Comparison of ENCODE assay signal across 19 cellular contexts in genomic region chr11:1041936-1042608, GRCh38. TPM values are rescaled to one million over a fixed set of nuclear protein-coding genes. Genes with fewer than 3 reads are reported as not detected.
DNase-seq lines count a peak whose midpoint lies in the region; ATAC-seq and TF ChIP-seq lines count a peak whose summit lies in the region.
"Had no signal": no experiment of that assay in that cellular context is flagged by ENCODE, and none has a peak within 500 bp of the region (broad histone marks: within the 10 kb centered on the region; RNA-seq: fewer than 3 reads in every experiment).

No MANE protein-coding gene starts in this region.

- H3K9me2 ChIP-seq in PC-9 (ENCODE audit: insufficient read depth), result no peaks in the 10 kb centered on the region
- no peaks in the 10 kb centered on the region for H3K9me2 ChIP-seq in Karpas-422 (replicated peaks; ENCODE audit: insufficient read depth, low read length)

- no peaks in the 10 kb centered on the region for H3K36me3 ChIP-seq in PC-9 (ENCODE audit: low read depth)
- H3K36me3 ChIP-seq in osteoblast (ENCODE audit: insufficient read depth, low read length), result no peaks in the 10 kb centered on the region
- H3K36me3 ChIP-seq in Karpas-422 (ENCODE audit: insufficient read depth, low read length), result no peaks in the 10 kb centered on the region

- H2AFZ ChIP-seq in PC-9 (no peak overlapping the region), osteoblast (ENCODE audit: low read length) (no peak overlapping the region), Karpas-422 (ENCODE audit: low read length) (no peak overlapping the region)

- H3K4me3 ChIP-seq in PC-9 (peak overlapping the region; percentile 18; the same call in 1 of the 2 replicates), osteoblast (ENCODE audit: insufficient read depth, low read length) (no peak overlapping the region), Karpas-422 (ENCODE audit: low read length) (no peak overlapping the region)

- intact Hi-C loops in PC-9 (cut with micrococcal nuclease; ENCODE audit: unreplicated experiment), result loop anchor here (5.0 kb wide), 1 partner anchor 130 kb away; the partner anchor contains the start of gene CHID1

- BruUV-seq in PC-9 (replicated peaks; lab: Mats Ljungman, UMichigan), result no TSS peak

- CTCF ChIA-PET in PC-9 (lab: Charles Lee), result interaction anchor here (0.5 kb wide), 1 partner anchor 117 kb away, joined by 4 read pairs; no protein-coding TSS in a partner anchor

- peaks cover 8% of the 10 kb centered on the region for H3K9me3 Mint-ChIP-seq in glutamatergic neuron (ENCODE audit: unreplicated experiment)

- H3K27ac ChIP-seq in PC-9 (peak overlapping the region; percentile 59; the same call in 1 of the 2 replicates), osteoblast (ENCODE audit: low read depth, low read length) (no peak overlapping the region), Karpas-422 (ENCODE audit: low read length) (no peak overlapping the region)

- no peaks in the 10 kb centered on the region for H3K36me3 Mint-ChIP-seq in glutamatergic neuron (ENCODE audit: unreplicated experiment)

- H3K79me2 ChIP-seq in PC-9 (ENCODE audit: low read depth) (no peaks in the 10 kb centered on the region), osteoblast (ENCODE audit: insufficient read depth, low read length) (no peaks in the 10 kb centered on the region), Karpas-422 (ENCODE audit: low read length) (no peaks in the 10 kb centered on the region)

- H3K4me3 Mint-ChIP-seq in glutamatergic neuron (ENCODE audit: unreplicated experiment), result no peak overlapping the region

- TF ChIP-seq CTCF in PC-9 (conservative IDR thresholded peaks at IDR 0.05), result no peak
- no peak for TF ChIP-seq CTCF in glutamatergic neuron (IDR thresholded peaks at IDR 0.05; ENCODE audit: partially characterized antibody, unreplicated experiment)
- no peak for TF ChIP-seq CTCF in osteoblast (IDR thresholded peaks at IDR 0.05; ENCODE audit: extremely low read depth, low read depth, low read length)

- H3F3A ChIP-seq in PC-9 (ENCODE audit: insufficient read depth, low read depth), result no peaks in the 10 kb centered on the region; the same call in 1 of the 2 replicates

- H3K27me3 Mint-ChIP-seq in glutamatergic neuron (ENCODE audit: unreplicated experiment), result peaks cover 10% of the 10 kb centered on the region

- H3K27ac Mint-ChIP-seq in glutamatergic neuron (ENCODE audit: unreplicated experiment), result no peak overlapping the region

- ATAC-seq in GM19455 (IDR thresholded peaks at IDR 0.05; ENCODE audit: unreplicated experiment), result no peak
- ATAC-seq: sciatic nerve had no signal

- peaks cover 3% of the 10 kb centered on the region for H3K4me1 Mint-ChIP-seq in glutamatergic neuron (ENCODE audit: low read depth, unreplicated experiment)

- H3K9me3 ChIP-seq in PC-9 (ENCODE audit: insufficient read depth, low read depth) (no peaks in the 10 kb centered on the region), osteoblast (ENCODE audit: low read depth, low read length) (no peaks in the 10 kb centered on the region), Karpas-422 (ENCODE audit: low read length) (no peaks in the 10 kb centered on the region)

- H3K4me2 ChIP-seq in PC-9 (peak overlapping the region; percentile 66), osteoblast (ENCODE audit: insufficient read depth, low read length) (no peak overlapping the region), Karpas-422 (ENCODE audit: low read depth, low read length, poor library complexity, severe bottlenecking) (no peak overlapping the region)

- POLR2A ChIA-PET in PC-9 (lab: Charles Lee; ENCODE audit: unreplicated experiment), result no interaction called here

- peaks cover 34% of the 10 kb centered on the region for H3K4me1 ChIP-seq in PC-9 (replicated peaks; ENCODE audit: insufficient read depth)
- H3K4me1 ChIP-seq in osteoblast (ENCODE audit: insufficient read depth, low read length), result peaks cover 2% of the 10 kb centered on the region
- H3K4me1 ChIP-seq in Karpas-422 (ENCODE audit: low read length), result no peaks in the 10 kb centered on the region

- H3K9ac ChIP-seq in Karpas-422 (ENCODE audit: low read length), result no peak overlapping the region

- H3K27me3 ChIP-seq in PC-9 (ENCODE audit: insufficient read depth, low read depth) (no peaks in the 10 kb centered on the region), osteoblast (ENCODE audit: insufficient read depth, low read length) (peaks cover 3% of the 10 kb centered on the region), Karpas-422 (ENCODE audit: low read length) (no peaks in the 10 kb centered on the region)

- peak; percentile 12 for DNase-seq in CMK (ENCODE audit: low read depth)
- peak; percentile 49 for DNase-seq in PC-9
- DNase-seq in glutamatergic neuron, result peak; percentile 24
- DNase-seq in osteoblast (ENCODE audit: insufficient read length, low spot score, missing footprints), result peak; percentile 81
- no peak for DNase-seq in DMS114 treated with DMSO at 0.1 percent for 48 hours (lab: John Stamatoyannopoulos, UW; ENCODE audit: unreplicated experiment)
- DNase-seq in superior temporal gyrus (ENCODE audit: extremely low spot score), result no peak
- DNase-seq in Karpas-422, result no peak
- DNase-seq: activated CD4-positive, alpha-beta T cell treated with anti-CD3 and anti-CD28 coated beads for 1 hour; activated effector memory CD4-positive, alpha-beta T cell treated with Interleukin-2 at 50 U/mL for 16 hours; anterior cingulate cortex; cortex of kidney; DMS 273 treated with DMSO at 0.1 percent for 48 hours; NCI-H2029 treated with DMSO at 0.1 percent for 48 hours; stimulated activated CD4-positive, alpha-beta T cell treated with anti-CD3 and anti-CD28 coated beads, Interleukin-2, amount 100 ng/mL, for 48 hours had no signal

- no peaks in the 10 kb centered on the region for H4K20me1 ChIP-seq in PC-9 (ENCODE audit: insufficient read depth)
- no peaks in the 10 kb centered on the region for H4K20me1 ChIP-seq in osteoblast (ENCODE audit: insufficient read depth, low read length)
- 0 out of 2 replicates have a peak, but pooled peaks cover under 1% of the 10 kb centered on the region for H4K20me1 ChIP-seq in Karpas-422 (ENCODE audit: insufficient read depth, low read depth, low read length)

RNA-seq across cellular contexts. Expression of gene MUC6, which starts 5.6 kb away (rescaled TPM):
- total RNA-seq in PC-9 (2021) (0.07 TPM in 1 of 2 replicates, not detected in the other), glutamatergic neuron (ENCODE audit: unreplicated experiment) (not detected), osteoblast (not detected in 2 replicates)
- total RNA-seq in Karpas-422 (2014; rRNA removed; shearing (Covaris generic); ENCODE audit: low replicate concordance), result not detected in 2 replicates
- total RNA-seq: endothelial cell of umbilical vein, H7, sciatic nerve had no signal

RNA-seq across cellular contexts. Expression of gene MUC2, which starts 32.6 kb away (rescaled TPM):
- total RNA-seq in PC-9 (2021) (0.03 and 0.04 TPM in 2 replicates), glutamatergic neuron (ENCODE audit: unreplicated experiment) (not detected), osteoblast (not detected in 2 replicates)
- total RNA-seq in Karpas-422 (2014; rRNA removed; shearing (Covaris generic); ENCODE audit: low replicate concordance), result not detected in 2 replicates
- total RNA-seq: endothelial cell of umbilical vein, H7, sciatic nerve, temporal lobe had no signal

Comparison
In these comparisons a context has a peak if more than half of its experiments do, and no peak if none do; other contexts are left out.
1. DNase-seq: peak in CMK (single experiment), PC-9 (2 of 2), glutamatergic neuron (single experiment) and osteoblast (single experiment); none in DMS114 treated with DMSO at 0.1 percent for 48 hours (single experiment), superior temporal gyrus (single experiment) and Karpas-422 (single experiment).